Comparison of ENCODE assay signal across 21 cellular contexts in genomic region chr18:49666045-49666444, GRCh38.
DNase-seq lines count a peak whose midpoint lies in the region; ATAC-seq, FAIRE-seq and TF ChIP-seq lines count a peak whose summit lies in the region.
"Had no signal": no experiment of that assay in that cellular context is flagged by ENCODE, and none has a peak within 500 bp of the region (broad histone marks: within the 10 kb centered on the region; RNA-seq: fewer than 3 reads in every experiment).

No MANE protein-coding gene starts in this region.

- H3K27ac ChIP-seq in astrocyte (ENCODE audit: low read depth, low read length), result no peak overlapping the region
- no peak overlapping the region for H3K27ac ChIP-seq in smooth muscle cell (ENCODE audit: low read depth)
- H3K27ac ChIP-seq: vagina had no signal

- H4K20me1 ChIP-seq in astrocyte (ENCODE audit: insufficient read depth, low read length), result no peaks in the 10 kb centered on the region
- no peaks in the 10 kb centered on the region for H4K20me1 ChIP-seq in smooth muscle cell (ENCODE audit: low read depth)

- H2AFZ ChIP-seq in astrocyte (ENCODE audit: low read depth, low read length) (no peak overlapping the region), smooth muscle cell (ENCODE audit: low read depth) (no peak overlapping the region)

- H3K9me3 ChIP-seq in astrocyte (ENCODE audit: insufficient read depth, low read depth, low read length) (no peaks in the 10 kb centered on the region), smooth muscle cell (replicated peaks; ENCODE audit: low read depth) (no peaks in the 10 kb centered on the region)
- H3K9me3 ChIP-seq: vagina had no signal

- peaks cover 9% of the 10 kb centered on the region for H3K27me3 Mint-ChIP-seq in astrocyte (ENCODE audit: low read depth, unreplicated experiment)
- H3K27me3 Mint-ChIP-seq in activated T-cell treated with anti-CD3 and anti-CD28 coated beads, Interleukin-2, amount 50 U/mL, for 72 hours (ENCODE audit: low read depth), result peaks cover 31% of the 10 kb centered on the region
- H3K27me3 Mint-ChIP-seq in activated T-helper 1 cell treated with anti-CD3 and anti-CD28 coated beads, Interleukin-12 subunit alpha, Interleukin-12 subunit beta, Interleukin-2, Interleukin-4 antibody, amounts not matched to agents 30 ng/mL and 10 ng/mL and 1 ng/mL, durations not matched to agents 14 hours and 24 hours and 36 hours (ENCODE audit: insufficient read depth), result peaks cover 16% of the 10 kb centered on the region

- peaks cover 3% of the 10 kb centered on the region for H3K36me3 Mint-ChIP-seq in astrocyte (ENCODE audit: low read depth, unreplicated experiment)
- no peaks in the 10 kb centered on the region for H3K36me3 Mint-ChIP-seq in activated T-cell treated with anti-CD3 and anti-CD28 coated beads, Interleukin-2, amount 50 U/mL, for 72 hours (ENCODE audit: insufficient read depth in 2 of 2)
- no peaks in the 10 kb centered on the region for H3K36me3 Mint-ChIP-seq in activated T-helper 1 cell treated with anti-CD3 and anti-CD28 coated beads, Interleukin-12 subunit alpha, Interleukin-12 subunit beta, Interleukin-2, Interleukin-4 antibody, amounts not matched to agents 30 ng/mL and 10 ng/mL and 1 ng/mL, durations not matched to agents 14 hours and 24 hours and 36 hours (ENCODE audit: low read depth)
- H3K36me3 Mint-ChIP-seq: activated naive CD8-positive, alpha-beta T cell treated with anti-CD3 and anti-CD28 coated beads, Interleukin-2, amount 10 ng/mL, durations not matched to agents 7 days and 5 days; CD4-positive, alpha-beta memory T cell had no signal

- DNase-seq in NOMO-1 treated with DMSO at 0.1 percent for 48 hours (lab: John Stamatoyannopoulos, UW; ENCODE audit: unreplicated experiment) (peak; percentile 31), NOMO-1 treated with dmso at 0.1 percent for 144 hours (lab: John Stamatoyannopoulos, UW; ENCODE audit: unreplicated experiment) (no peak), astrocyte (ENCODE audit: low read depth) (peak; percentile 53), fibroblast of villous mesenchyme (ENCODE audit: low read depth) (peak; percentile 43), smooth muscle cell (lab: John Stamatoyannopoulos, UW; ENCODE audit: unreplicated experiment) (no peak), DMS79 treated with DMSO at 0.1 percent for 48 hours (lab: John Stamatoyannopoulos, UW) (no peak)
- no peak for DNase-seq in activated T-cell treated with anti-CD3 and anti-CD28 coated beads, Interleukin-2, amount 50 U/mL, for 72 hours
- no peak for DNase-seq in activated T-helper 1 cell treated with anti-CD3 and anti-CD28 coated beads, Interleukin-12 subunit alpha, Interleukin-12 subunit beta, Interleukin-2, Interleukin-4 antibody, amounts not matched to agents 30 ng/mL and 10 ng/mL and 1 ng/mL, durations not matched to agents 14 hours and 24 hours and 36 hours (ENCODE audit: low spot score)
- DNase-seq: ACHN; activated CD4-positive, alpha-beta T cell treated with anti-CD3 and anti-CD28 coated beads, Interleukin-2, amount 50 U/mL, for 48 hours; activated naive CD8-positive, alpha-beta T cell treated with anti-CD3 and anti-CD28 coated beads, Interleukin-2, amount 10 ng/mL, durations not matched to agents 7 days and 5 days; activated T-cell treated with anti-CD3 and anti-CD28 coated beads, Interleukin-2, amount 50 U/mL, for 4 hours; CD4-positive, alpha-beta memory T cell; NCI-H1694; NCI-H524 treated with DMSO at 0.1 percent for 48 hours; PC-3; right cardiac atrium; stimulated activated CD4-positive, alpha-beta T cell treated with anti-CD3 and anti-CD28 coated beads, Interleukin-1b, Interleukin-23, amount 100 ng/mL, for 48 hours had no signal

- no peaks in the 10 kb centered on the region for H3K79me2 ChIP-seq in astrocyte (ENCODE audit: insufficient read depth, low read length)
- H3K79me2 ChIP-seq in smooth muscle cell (ENCODE audit: low read depth), result no peaks in the 10 kb centered on the region

- H3K9ac ChIP-seq in astrocyte (ENCODE audit: low read length) (no peak overlapping the region), smooth muscle cell (ENCODE audit: low read depth) (no peak overlapping the region)

- TF ChIP-seq CTCF in astrocyte (IDR thresholded peaks at IDR 0.05; ENCODE audit: insufficient read depth, low read depth, low read length), result no peak
- TF ChIP-seq CTCF in fibroblast of villous mesenchyme (IDR thresholded peaks at IDR 0.05; ENCODE audit: insufficient read depth, low read depth, low read length), result no peak
- TF ChIP-seq CTCF in smooth muscle cell (IDR thresholded peaks at IDR 0.05; ENCODE audit: borderline replicate concordance, insufficient read depth, poor library complexity, severe bottlenecking), result no peak

- H3K27ac Mint-ChIP-seq in astrocyte (ENCODE audit: unreplicated experiment), result no peak overlapping the region
- H3K27ac Mint-ChIP-seq in activated T-cell treated with anti-CD3 and anti-CD28 coated beads, Interleukin-2, amount 50 U/mL, for 72 hours, result no peak overlapping the region
- no peak overlapping the region for H3K27ac Mint-ChIP-seq in activated T-helper 1 cell treated with anti-CD3 and anti-CD28 coated beads, Interleukin-12 subunit alpha, Interleukin-12 subunit beta, Interleukin-2, Interleukin-4 antibody, amounts not matched to agents 30 ng/mL and 10 ng/mL and 1 ng/mL, durations not matched to agents 14 hours and 24 hours and 36 hours
- H3K27ac Mint-ChIP-seq: activated naive CD8-positive, alpha-beta T cell treated with anti-CD3 and anti-CD28 coated beads, Interleukin-2, amount 10 ng/mL, durations not matched to agents 7 days and 5 days; CD4-positive, alpha-beta memory T cell had no signal

- no peak overlapping the region for H3K4me3 Mint-ChIP-seq in astrocyte (ENCODE audit: unreplicated experiment)
- no peak overlapping the region for H3K4me3 Mint-ChIP-seq in activated T-cell treated with anti-CD3 and anti-CD28 coated beads, Interleukin-2, amount 50 U/mL, for 72 hours
- H3K4me3 Mint-ChIP-seq in activated T-helper 1 cell treated with anti-CD3 and anti-CD28 coated beads, Interleukin-12 subunit alpha, Interleukin-12 subunit beta, Interleukin-2, Interleukin-4 antibody, amounts not matched to agents 30 ng/mL and 10 ng/mL and 1 ng/mL, durations not matched to agents 14 hours and 24 hours and 36 hours, result no peak overlapping the region
- H3K4me3 Mint-ChIP-seq: activated naive CD8-positive, alpha-beta T cell treated with anti-CD3 and anti-CD28 coated beads, Interleukin-2, amount 10 ng/mL, durations not matched to agents 7 days and 5 days; activated T-cell treated with anti-CD3 and anti-CD28 coated beads, Interleukin-2, amount 50 U/mL, for 4 hours; CD4-positive, alpha-beta memory T cell; neural crest cell had no signal

- H3K27me3 ChIP-seq in astrocyte (ENCODE audit: insufficient read depth, low read length) (peaks cover 16% of the 10 kb centered on the region), smooth muscle cell (ENCODE audit: low read depth) (no peaks in the 10 kb centered on the region)
- H3K27me3 ChIP-seq: vagina had no signal

- H3K4me2 ChIP-seq in astrocyte (ENCODE audit: low read length), result no peak overlapping the region
- peak overlapping the region; percentile 27 for H3K4me2 ChIP-seq in smooth muscle cell

- ATAC-seq in activated T-cell treated with anti-CD3 and anti-CD28 coated beads, Interleukin-2, amount 50 U/mL, for 72 hours (replicated peaks in 1 of 2), result no peak
- ATAC-seq: activated T-cell treated with anti-CD3 and anti-CD28 coated beads, Interleukin-2, amount 50 U/mL, for 4 hours; PC-3; right cardiac atrium had no signal

- peaks cover 4% of the 10 kb centered on the region for H3K9me3 Mint-ChIP-seq in astrocyte (ENCODE audit: unreplicated experiment)
- no peaks in the 10 kb centered on the region for H3K9me3 Mint-ChIP-seq in activated T-cell treated with anti-CD3 and anti-CD28 coated beads, Interleukin-2, amount 50 U/mL, for 72 hours
- no peaks in the 10 kb centered on the region for H3K9me3 Mint-ChIP-seq in activated T-helper 1 cell treated with anti-CD3 and anti-CD28 coated beads, Interleukin-12 subunit alpha, Interleukin-12 subunit beta, Interleukin-2, Interleukin-4 antibody, amounts not matched to agents 30 ng/mL and 10 ng/mL and 1 ng/mL, durations not matched to agents 14 hours and 24 hours and 36 hours
- H3K9me3 Mint-ChIP-seq: activated naive CD8-positive, alpha-beta T cell treated with anti-CD3 and anti-CD28 coated beads, Interleukin-2, amount 10 ng/mL, durations not matched to agents 7 days and 5 days; activated T-cell treated with anti-CD3 and anti-CD28 coated beads, Interleukin-2, amount 50 U/mL, for 4 hours; CD4-positive, alpha-beta memory T cell; neural crest cell had no signal

- no peaks in the 10 kb centered on the region for H3F3A ChIP-seq in smooth muscle cell (ENCODE audit: low read depth)

- WGBS in smooth muscle cell (ENCODE audit: low lambda C conversion rate), result 29% methylated on average over 1 of the region's 1 CpG

- FAIRE-seq in astrocyte (lab: Jason Lieb, UNC), result no peak
- FAIRE-seq: endometrium had no signal

- intact Hi-C loops in activated T-helper 1 cell treated with anti-CD3 and anti-CD28 coated beads, Interleukin-12 subunit alpha, Interleukin-12 subunit beta, Interleukin-2, Interleukin-4 antibody, amounts not matched to agents 30 ng/mL and 10 ng/mL and 1 ng/mL, durations not matched to agents 14 hours and 24 hours and 36 hours (cut with micrococcal nuclease), result no loop called here

- peaks cover 26% of the 10 kb centered on the region for H3K4me1 Mint-ChIP-seq in astrocyte (ENCODE audit: low read depth, unreplicated experiment)
- no peaks in the 10 kb centered on the region for H3K4me1 Mint-ChIP-seq in activated T-cell treated with anti-CD3 and anti-CD28 coated beads, Interleukin-2, amount 50 U/mL, for 72 hours (ENCODE audit: low read depth)
- no peaks in the 10 kb centered on the region for H3K4me1 Mint-ChIP-seq in activated T-helper 1 cell treated with anti-CD3 and anti-CD28 coated beads, Interleukin-12 subunit alpha, Interleukin-12 subunit beta, Interleukin-2, Interleukin-4 antibody, amounts not matched to agents 30 ng/mL and 10 ng/mL and 1 ng/mL, durations not matched to agents 14 hours and 24 hours and 36 hours (ENCODE audit: low read depth)
- H3K4me1 Mint-ChIP-seq: activated naive CD8-positive, alpha-beta T cell treated with anti-CD3 and anti-CD28 coated beads, Interleukin-2, amount 10 ng/mL, durations not matched to agents 7 days and 5 days; CD4-positive, alpha-beta memory T cell had no signal

- H3K4me3 ChIP-seq in astrocyte (ENCODE audit: insufficient read depth, low read depth, low read length), result no peak overlapping the region
- H3K4me3 ChIP-seq in fibroblast of villous mesenchyme (ENCODE audit: low read depth, low read length), result no peak overlapping the region
- no peak overlapping the region for H3K4me3 ChIP-seq in smooth muscle cell
- H3K4me3 ChIP-seq: vagina had no signal

- H3K4me1 ChIP-seq in astrocyte (ENCODE audit: insufficient read depth, low read length), result peaks cover 14% of the 10 kb centered on the region
- peaks cover 17% of the 10 kb centered on the region for H3K4me1 ChIP-seq in smooth muscle cell (ENCODE audit: low read depth)
- H3K4me1 ChIP-seq: vagina had no signal

- H3K36me3 ChIP-seq in astrocyte (ENCODE audit: insufficient read depth, low read length), result no peaks in the 10 kb centered on the region
- H3K36me3 ChIP-seq in smooth muscle cell (ENCODE audit: low read depth), result no peaks in the 10 kb centered on the region
- H3K36me3 ChIP-seq: vagina had no signal

Comparison
In these comparisons a context has a peak if more than half of its experiments do, and no peak if none do; other contexts are left out.
1. DNase-seq: peak in NOMO-1 treated with DMSO at 0.1 percent for 48 hours (single experiment), astrocyte (single experiment) and fibroblast of villous mesenchyme (single experiment); none in NOMO-1 treated with dmso at 0.1 percent for 144 hours (single experiment), smooth muscle cell (single experiment), activated T-cell treated with anti-CD3 and anti-CD28 coated beads, Interleukin-2, amount 50 U/mL, for 72 hours (0 of 2), DMS79 treated with DMSO at 0.1 percent for 48 hours (single experiment) and activated T-helper 1 cell treated with anti-CD3 and anti-CD28 coated beads, Interleukin-12 subunit alpha, Interleukin-12 subunit beta, Interleukin-2, Interleukin-4 antibody, amounts not matched to agents 30 ng/mL and 10 ng/mL and 1 ng/mL, durations not matched to agents 14 hours and 24 hours and 36 hours (single experiment).